Comparison of ENCODE assay signal across 9 cellular contexts in the genomic region with DNA sequence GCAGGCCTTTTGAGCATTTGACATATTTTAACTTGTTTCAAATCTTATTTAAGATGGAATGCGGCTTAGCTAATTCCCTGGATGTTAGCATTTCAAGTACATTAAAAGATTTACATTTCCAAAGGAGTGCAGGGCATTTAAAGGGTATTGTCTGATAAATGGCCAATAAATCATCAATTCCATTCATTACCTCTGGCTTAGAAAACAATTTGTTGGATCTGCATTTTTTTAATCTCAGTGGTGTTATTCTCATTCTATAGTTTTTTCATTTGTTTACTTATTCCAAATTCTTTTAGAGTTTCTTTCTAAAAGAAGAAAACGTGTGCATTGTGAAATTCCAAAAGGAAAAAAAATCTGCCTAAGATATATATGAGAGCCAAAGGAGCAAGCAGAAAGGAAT. TPM values are rescaled to one million over a fixed set of nuclear protein-coding genes. Genes with fewer than 3 reads are reported as not detected.
"Had no signal": no experiment of that assay in that cellular context is flagged by ENCODE, and none has a peak within 500 bp of the region (broad histone marks: within the 10 kb centered on the region; RNA-seq: fewer than 3 reads in every experiment).

No MANE protein-coding gene starts in this region.

- ATAC-seq: GM12878 had no signal

- H3K4me3 ChIP-seq: GM12878 had no signal

- DNase-seq: GDM1, GF-D8 had no signal

- FAIRE-seq: G401.6, GM12878, GM12891, GM12892, GM18507, GM19239 had no signal

RNA-seq across cellular contexts. Expression of a gene that starts 1.3 kb away (rescaled TPM):
- total RNA-seq: G401, GM12878 had no signal
- polyA plus RNA-seq: GM12878 had no signal
